8 cellular contexts compared by ENCODE assay signal in the genomic region with DNA sequence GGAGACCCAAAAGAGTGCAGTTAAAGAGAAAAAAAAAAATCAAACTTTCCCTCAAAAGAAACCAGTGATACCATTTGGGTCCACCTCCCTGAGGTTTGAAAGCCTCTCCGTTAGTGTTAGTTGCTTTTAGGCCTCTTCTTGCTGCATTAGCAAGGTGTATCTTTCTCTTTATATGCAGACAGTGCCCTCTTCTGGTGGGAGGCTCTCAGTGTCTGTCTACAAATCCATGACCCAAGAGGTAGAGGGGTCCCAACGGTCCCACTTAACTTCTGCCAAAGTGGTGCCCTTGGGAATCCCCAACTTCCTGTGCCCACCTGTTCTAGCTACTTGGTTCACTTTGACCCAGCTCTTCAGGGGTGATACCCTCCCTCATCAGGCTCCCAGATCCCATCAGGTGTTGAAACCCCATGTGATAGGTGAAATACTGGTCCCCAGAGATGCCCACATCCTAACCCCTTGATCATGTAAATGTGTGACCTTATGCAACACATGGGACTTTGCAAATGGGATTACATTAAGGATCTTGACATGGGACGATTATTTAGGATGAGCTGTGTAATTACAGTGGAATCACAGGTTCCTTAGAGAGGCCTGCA.
A peak's percentile ranks its signal among the peaks of the same experiment; 100 is the strongest.
DNase-seq lines count a peak whose midpoint lies in the region; ATAC-seq, FAIRE-seq and TF ChIP-seq lines count a peak whose summit lies in the region.

No MANE protein-coding gene starts in this region.

- peak in 4 of 7 experiments; percentile 39 to 57 (median 43) for DNase-seq in CD8-positive, alpha-beta T cell
- DNase-seq in MM.1S (peak; percentile 48), astrocyte (ENCODE audit: low read depth) (peak; percentile 14), right lobe of liver (no peak), aorta (no peak), NCI-H524 treated with DMSO at 0.1 percent for 48 hours (lab: John Stamatoyannopoulos, UW) (no peak), NCI-H526 (lab: John Stamatoyannopoulos, UW) (no peak)

- H3K27ac Mint-ChIP-seq in CD8-positive, alpha-beta T cell = peak overlapping the region; percentile 58
- no peak overlapping the region for H3K27ac Mint-ChIP-seq in astrocyte (ENCODE audit: unreplicated experiment)

- no peaks in the 10 kb centered on the region for H4K20me1 ChIP-seq in MM.1S (ENCODE audit: insufficient read depth, low read length)
- H4K20me1 ChIP-seq in astrocyte (ENCODE audit: insufficient read depth, low read length) = peaks cover 4% of the 10 kb centered on the region

- H3K79me2 ChIP-seq in MM.1S (ENCODE audit: low read length) = no peaks in the 10 kb centered on the region
- H3K79me2 ChIP-seq in astrocyte (ENCODE audit: insufficient read depth, low read length) = no peaks in the 10 kb centered on the region

- peaks cover 13% of the 10 kb centered on the region for H3K9me3 ChIP-seq in CD8-positive, alpha-beta T cell (ENCODE audit: low read length)
- H3K9me3 ChIP-seq in MM.1S (replicated peaks; ENCODE audit: insufficient read depth, low read length) (no peaks in the 10 kb centered on the region), astrocyte (ENCODE audit: insufficient read depth, low read depth, low read length) (no peaks in the 10 kb centered on the region), right lobe of liver (no peaks in the 10 kb centered on the region), aorta (ENCODE audit: control insufficient read depth, low read length) (no peaks in the 10 kb centered on the region)

- no peaks in the 10 kb centered on the region for H3K36me3 ChIP-seq in CD8-positive, alpha-beta T cell (ENCODE audit: insufficient read depth, low read length)
- H3K36me3 ChIP-seq in MM.1S (replicated peaks; ENCODE audit: insufficient read depth, low read length) (0 out of 2 replicates have a peak, but pooled peaks cover 3% of the 10 kb centered on the region), astrocyte (ENCODE audit: insufficient read depth, low read length) (peaks cover 8% of the 10 kb centered on the region), right lobe of liver (peaks cover 0 to 5% (median 0%) of the 10 kb centered on the region in 4 donors), aorta (ENCODE audit: control insufficient read depth in 1 of 2, insufficient read depth in 2 of 2, low read length in 1 of 2) (no peaks in the 10 kb centered on the region)

- no peak overlapping the region for H3K4me2 ChIP-seq in MM.1S (ENCODE audit: low read depth, low read length)
- H3K4me2 ChIP-seq in astrocyte (ENCODE audit: low read length) = no peak overlapping the region

- TF ChIP-seq POLR2A in right lobe of liver (IDR thresholded peaks at IDR 0.05) = no peak

- no peak overlapping the region for H3K4me3 Mint-ChIP-seq in CD8-positive, alpha-beta T cell
- H3K4me3 Mint-ChIP-seq in astrocyte (ENCODE audit: unreplicated experiment) = no peak overlapping the region

- intact Hi-C loops in CD8-positive, alpha-beta T cell (cut with DNase I, micrococcal nuclease) = loop anchor here (1.0 to 5.0 kb wide), 4 partner anchors 18 to 979 kb away; no protein-coding TSS in a partner anchor
- intact Hi-C loops in right lobe of liver (cut with DNase I) = no loop called here
- intact Hi-C loops in aorta (cut with DNase I) = no loop called here

- peaks cover 48% of the 10 kb centered on the region for H3K4me1 Mint-ChIP-seq in CD8-positive, alpha-beta T cell (ENCODE audit: low read depth)
- no peaks in the 10 kb centered on the region for H3K4me1 Mint-ChIP-seq in astrocyte (ENCODE audit: low read depth, unreplicated experiment)

- no peak overlapping the region for H2AFZ ChIP-seq in MM.1S (ENCODE audit: low read length)
- no peak overlapping the region for H2AFZ ChIP-seq in astrocyte (ENCODE audit: low read depth, low read length)

- peak; percentile 43 for TF ChIP-seq CTCF in CD8-positive, alpha-beta T cell (IDR thresholded peaks at IDR 0.05)
- TF ChIP-seq CTCF in MM.1S (IDR thresholded peaks at IDR 0.05; ENCODE audit: low read length) (peak; percentile 54), astrocyte (IDR thresholded peaks at IDR 0.05; ENCODE audit: insufficient read depth, low read depth, low read length) (peak; percentile 52), right lobe of liver (IDR thresholded peaks at IDR 0.05) (peak; percentile 52 to 64 (median 60))

- CTCF ChIA-PET in CD8-positive, alpha-beta T cell (lab: Charles Lee) = no interaction called here

- H3K4me3 ChIP-seq in CD8-positive, alpha-beta T cell (ENCODE audit: low read depth, low read length) = no peak overlapping the region
- H3K4me3 ChIP-seq in MM.1S (ENCODE audit: low read length) (no peak overlapping the region), astrocyte (ENCODE audit: insufficient read depth, low read depth, low read length) (no peak overlapping the region), right lobe of liver (no peak overlapping the region), aorta (ENCODE audit: low read length in 2 of 2) (no peak overlapping the region)

- no peaks in the 10 kb centered on the region; the same call in 1 of the 2 replicates for H3F3A ChIP-seq in MM.1S (ENCODE audit: insufficient read depth, low read length)

- no peak for FAIRE-seq in astrocyte (lab: Jason Lieb, UNC)

- H3K27me3 Mint-ChIP-seq in CD8-positive, alpha-beta T cell (ENCODE audit: low read depth) = no peaks in the 10 kb centered on the region
- H3K27me3 Mint-ChIP-seq in astrocyte (ENCODE audit: low read depth, unreplicated experiment) = no peaks in the 10 kb centered on the region

- H3K9ac ChIP-seq in MM.1S (ENCODE audit: low read length) = no peak overlapping the region
- no peak overlapping the region for H3K9ac ChIP-seq in astrocyte (ENCODE audit: low read length)

- no peaks in the 10 kb centered on the region for H3K9me2 ChIP-seq in MM.1S (replicated peaks; ENCODE audit: insufficient read depth, low read length)

- H3K36me3 Mint-ChIP-seq in CD8-positive, alpha-beta T cell = peaks cover 88% of the 10 kb centered on the region
- peaks cover 52% of the 10 kb centered on the region for H3K36me3 Mint-ChIP-seq in astrocyte (ENCODE audit: low read depth, unreplicated experiment)

- no peaks in the 10 kb centered on the region for H3K27me3 ChIP-seq in CD8-positive, alpha-beta T cell (ENCODE audit: insufficient read depth, low read length)
- H3K27me3 ChIP-seq in MM.1S (replicated peaks; ENCODE audit: insufficient read depth, low read length) (no peaks in the 10 kb centered on the region), astrocyte (ENCODE audit: insufficient read depth, low read length) (no peaks in the 10 kb centered on the region), right lobe of liver (no peaks in the 10 kb centered on the region), aorta (ENCODE audit: control insufficient read depth in 1 of 2, insufficient read depth in 2 of 2, low read length in 1 of 2) (no peaks in the 10 kb centered on the region)

- WGBS in right lobe of liver (ENCODE audit: insufficient coverage, low coverage, low lambda C conversion rate, missing lambda C conversion rate) = 52% methylated on average over 3 of the region's 3 CpGs
- WGBS in aorta, 2 donors = 51 to 55% methylated on average over 3 of the region's 3 CpGs

- peaks cover 37% of the 10 kb centered on the region for H3K9me3 Mint-ChIP-seq in CD8-positive, alpha-beta T cell
- peaks cover 17% of the 10 kb centered on the region for H3K9me3 Mint-ChIP-seq in astrocyte (ENCODE audit: unreplicated experiment)

- POLR2A ChIA-PET in CD8-positive, alpha-beta T cell (lab: Charles Lee) = no interaction called here

- no peak overlapping the region for H3K27ac ChIP-seq in CD8-positive, alpha-beta T cell (ENCODE audit: low read depth, low read length)
- H3K27ac ChIP-seq in MM.1S (ENCODE audit: low read length) = no peak overlapping the region
- no peak overlapping the region for H3K27ac ChIP-seq in astrocyte (ENCODE audit: low read depth, low read length)
- no peak overlapping the region for H3K27ac ChIP-seq in right lobe of liver
- H3K27ac ChIP-seq in aorta (ENCODE audit: low read depth in 1 of 2, low read length in 2 of 2) = no peak overlapping the region

- peak; percentile 33 for ATAC-seq in CD8-positive, alpha-beta T cell
- ATAC-seq in GM21526 (IDR thresholded peaks at IDR 0.05; ENCODE audit: low FRiP score, unreplicated experiment) (peak; percentile 80), right lobe of liver (peak; percentile 75 to 91 (median 82)), aorta (ENCODE audit: low FRiP score) (no peak)

- peaks cover 16% of the 10 kb centered on the region for H3K4me1 ChIP-seq in CD8-positive, alpha-beta T cell (ENCODE audit: insufficient read depth, low read length)
- H3K4me1 ChIP-seq in MM.1S (ENCODE audit: low read length) (no peaks in the 10 kb centered on the region), astrocyte (ENCODE audit: insufficient read depth, low read length) (no peaks in the 10 kb centered on the region), right lobe of liver (no peaks in the 10 kb centered on the region), aorta (ENCODE audit: control insufficient read depth in 1 of 2, insufficient read depth in 2 of 2, low read length in 2 of 2) (no peaks in the 10 kb centered on the region)

Comparison
In these comparisons a context has a peak if more than half of its experiments do, and no peak if none do; other contexts are left out.
1. DNase-seq: peak in CD8-positive, alpha-beta T cell (4 of 7), MM.1S (single experiment) and astrocyte (single experiment); none in right lobe of liver (0 of 3), aorta (0 of 2), NCI-H524 treated with DMSO at 0.1 percent for 48 hours (single experiment) and NCI-H526 (0 of 2).
2. intact Hi-C loops: an anchor here in CD8-positive, alpha-beta T cell (1.0 to 5.0 kb wide); none called in right lobe of liver and aorta.
3. Peak in every context shown above with its lines, with median percentiles within 50 percentile points of each other: CTCF ChIP-seq.